In the genomic region with DNA sequence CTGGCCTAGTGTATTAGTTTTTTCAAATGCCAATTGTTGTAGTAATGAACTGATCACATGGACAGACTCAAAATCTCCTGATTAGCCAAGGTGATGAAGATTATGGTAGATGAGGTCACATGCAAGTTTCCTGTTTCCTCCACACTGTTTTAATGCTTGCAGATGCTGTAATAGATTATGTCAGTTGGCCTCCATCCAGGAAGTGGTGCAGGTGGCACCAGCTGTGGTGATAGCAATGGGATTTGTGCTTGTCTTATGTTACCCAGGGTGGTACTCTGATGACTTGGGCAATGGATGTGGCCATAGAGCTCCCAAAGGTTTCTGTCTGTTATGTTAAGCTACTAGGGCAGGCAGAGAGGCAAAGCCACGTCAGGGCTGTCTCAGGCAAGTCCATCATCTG, we compare ENCODE assay signal across 25 cellular contexts.
"Had no signal": no experiment of that assay in that cellular context is flagged by ENCODE, and none has a peak within 500 bp of the region (broad histone marks: within the 10 kb centered on the region; RNA-seq: fewer than 3 reads in every experiment).

No MANE protein-coding gene starts in this region.

- ATAC-seq: effector memory CD8-positive, alpha-beta T cell; esophagus mucosa; left lobe of liver; lower lobe of right lung; naive thymus-derived CD4-positive, alpha-beta T cell; right lobe of liver; stimulated activated effector memory CD8-positive, alpha-beta T cell treated with anti-CD3 and anti-CD28 coated beads, Interleukin-12 subunit alpha, Interleukin-12 subunit beta, amount 100 ng/mL, for 72 hours; stimulated activated naive CD8-positive, alpha-beta T cell treated with anti-CD3 and anti-CD28 coated beads, Interleukin-15, amount 100 ng/mL, for 72 hours had no signal

- H3K4me1 ChIP-seq: breast epithelium, colonic mucosa, lower lobe of right lung, right lobe of liver, tibial artery had no signal

- H3K36me3 ChIP-seq: breast epithelium, colonic mucosa, lower lobe of right lung, right lobe of liver, tibial artery had no signal

- DNase-seq: activated CD4-positive, alpha-beta memory T cell treated with anti-CD3 and anti-CD28 coated beads for 36 hours; activated CD4-positive, alpha-beta T cell treated with anti-CD3 and anti-CD28 coated beads for 48 hours; activated CD4-positive, CD25-positive, alpha-beta regulatory T cell; activated naive CD4-positive, alpha-beta T cell treated with Interleukin-2 at 50 U/mL for 16 hours; activated naive CD8-positive, alpha-beta T cell treated with anti-CD3 and anti-CD28 coated beads for 36 hours; activated T-cell treated with anti-CD3 and anti-CD28 coated beads, Interleukin-2, amount 50 U/mL, for 48 hours; colonic mucosa; dorsolateral prefrontal cortex; effector memory CD8-positive, alpha-beta T cell; foreskin melanocyte; glutamatergic neuron; immature natural killer cell; lower lobe of right lung; naive thymus-derived CD4-positive, alpha-beta T cell; occipital lobe; right lobe of liver; stimulated activated CD4-positive, alpha-beta T cell treated with anti-CD3 and anti-CD28 coated beads, Interleukin-1b, Interleukin-23, amount 100 ng/mL, for 48 hours; stimulated activated naive CD8-positive, alpha-beta T cell treated with anti-CD3 and anti-CD28 coated beads, Interleukin-15, amount 100 ng/mL, for 72 hours; tibial artery had no signal

- H3K9me3 ChIP-seq: colonic mucosa had no signal

- H3K4me3 ChIP-seq: breast epithelium, colonic mucosa, dorsolateral prefrontal cortex, hepatocyte, lower lobe of right lung, right lobe of liver, skin epidermis, tibial artery had no signal
